In genomic region chr15:58489693-58490404, GRCh38 we compare ENCODE assay signal across 21 cellular contexts. TPM values are rescaled to one million over a fixed set of nuclear protein-coding genes. Genes with fewer than 3 reads are reported as not detected.
A peak's percentile ranks its signal among the peaks of the same experiment; 100 is the strongest.
DNase-seq lines count a peak whose midpoint lies in the region; ATAC-seq and TF ChIP-seq lines count a peak whose summit lies in the region.
"Had no signal": no experiment of that assay in that cellular context is flagged by ENCODE, and none has a peak within 500 bp of the region (broad histone marks: within the 10 kb centered on the region; RNA-seq: fewer than 3 reads in every experiment).

No MANE protein-coding gene starts in this region.

- H3K9me3 ChIP-seq in breast epithelium = no peaks in the 10 kb centered on the region
- H3K9me3 ChIP-seq in neural progenitor cell (ENCODE audit: low read depth) = no peaks in the 10 kb centered on the region
- no peaks in the 10 kb centered on the region for H3K9me3 ChIP-seq in aorta (ENCODE audit: control insufficient read depth, low read length)

- no peaks in the 10 kb centered on the region for H3K36me3 Mint-ChIP-seq in MCF 10A (ENCODE audit: insufficient read depth, unreplicated experiment)
- H3K36me3 Mint-ChIP-seq in neural progenitor cell = no peaks in the 10 kb centered on the region

- H3K36me3 ChIP-seq in breast epithelium (no peaks in the 10 kb centered on the region), neural progenitor cell (no peaks in the 10 kb centered on the region), aorta (ENCODE audit: control insufficient read depth in 1 of 2, insufficient read depth in 2 of 2, low read length in 1 of 2) (no peaks in the 10 kb centered on the region), H7 (replicated peaks; ENCODE audit: control insufficient read depth, insufficient read depth, low read length) (no peaks in the 10 kb centered on the region)
- H3K36me3 ChIP-seq: SJSA1 had no signal

- H2AFZ ChIP-seq in neural progenitor cell (replicated peaks) = no peak overlapping the region
- H2AFZ ChIP-seq: PC-9 had no signal

- H3K27me3 Mint-ChIP-seq in MCF 10A (ENCODE audit: insufficient read depth, unreplicated experiment) = no peaks in the 10 kb centered on the region
- H3K27me3 Mint-ChIP-seq in neural progenitor cell (ENCODE audit: insufficient read depth, low read depth) = peaks cover 7% of the 10 kb centered on the region
- H3K27me3 Mint-ChIP-seq: CD4-positive, alpha-beta T cell had no signal

- no peaks in the 10 kb centered on the region for H3K79me2 ChIP-seq in neural progenitor cell (ENCODE audit: low read depth)

- 31 to 43% methylated on average over 9 of the region's 9 CpGs for WGBS in aorta, 2 donors

- no TSS peak for BruUV-seq in MCF 10A (replicated peaks; lab: Mats Ljungman, UMichigan)

- H3K4me1 Mint-ChIP-seq in MCF 10A (ENCODE audit: insufficient read depth, unreplicated experiment) = peaks cover 21% of the 10 kb centered on the region
- peaks cover 2% of the 10 kb centered on the region for H3K4me1 Mint-ChIP-seq in neural progenitor cell

- H4K20me1 ChIP-seq in neural progenitor cell (ENCODE audit: low read depth) = no peaks in the 10 kb centered on the region

- H3K9me3 Mint-ChIP-seq in MCF 10A (ENCODE audit: unreplicated experiment) (no peaks in the 10 kb centered on the region), neural progenitor cell (peaks cover 5% of the 10 kb centered on the region)
- H3K9me3 Mint-ChIP-seq: CD4-positive, alpha-beta T cell had no signal

- H3K4me2 ChIP-seq in neural progenitor cell = no peak overlapping the region
- H3K4me2 ChIP-seq: PC-9 had no signal

- POLR2A ChIA-PET in MCF 10A (lab: Yijun Ruan, JAX) = interaction anchor here (0.8 kb wide), 1 partner anchor 16 kb away, joined by 3 read pairs; no protein-coding TSS in a partner anchor

- DNase-seq in breast epithelium (ENCODE audit: low spot score in 2 of 2) = no peak
- DNase-seq in MCF 10A (ENCODE audit: unreplicated experiment) = no peak
- DNase-seq in Right ventricle myocardium superior = no peak
- no peak for DNase-seq in neural progenitor cell (ENCODE audit: low spot score)
- no peak for DNase-seq in aorta
- DNase-seq in H7 = no peak
- DNase-seq in activated CD8-positive, alpha-beta memory T cell treated with anti-CD3 and anti-CD28 coated beads, Interleukin-2, amount 50 U/mL, for 4 hours = no peak
- DNase-seq: Caco-2, GF-D8, NCI-H1436 treated with DMSO at 0.1 percent for 48 hours, NCI-H2029, NCI-H345, NCI-H526, PC-9 had no signal

- H3K27me3 ChIP-seq in breast epithelium (no peaks in the 10 kb centered on the region), neural progenitor cell (no peaks in the 10 kb centered on the region), aorta (ENCODE audit: control insufficient read depth in 1 of 2, insufficient read depth in 2 of 2, low read length in 1 of 2) (no peaks in the 10 kb centered on the region), H7 (ENCODE audit: control insufficient read depth, insufficient read depth, low read length) (no peaks in the 10 kb centered on the region)
- H3K27me3 ChIP-seq: SJSA1 had no signal

- peaks cover 0 to 7% of the 10 kb centered on the region in 2 donors for H3K4me1 ChIP-seq in breast epithelium
- H3K4me1 ChIP-seq in neural progenitor cell = no peaks in the 10 kb centered on the region
- H3K4me1 ChIP-seq in aorta (ENCODE audit: control insufficient read depth in 1 of 2, insufficient read depth in 2 of 2, low read length in 2 of 2) = no peaks in the 10 kb centered on the region
- H3K4me1 ChIP-seq: SJSA1 had no signal

- H3K27ac Mint-ChIP-seq in MCF 10A (ENCODE audit: low read depth, unreplicated experiment) (no peak overlapping the region), neural progenitor cell (peak overlapping the region; percentile 27)
- H3K27ac Mint-ChIP-seq: CD4-positive, alpha-beta T cell had no signal

- intact Hi-C loops in breast epithelium (cut with DNase I; ENCODE audit: low total_unique reads) = no loop called here
- intact Hi-C loops in MCF 10A (cut with micrococcal nuclease) = no loop called here
- intact Hi-C loops in Right ventricle myocardium superior (cut with DNase I) = no loop called here
- intact Hi-C loops in aorta (cut with DNase I) = loop anchor here in 1 of 2 donors (5.0 kb wide), 1 partner anchor 37 kb away; no protein-coding TSS in a partner anchor

- TF ChIP-seq CTCF in breast epithelium (IDR thresholded peaks at IDR 0.05) (no peak), MCF 10A (IDR thresholded peaks at IDR 0.05; ENCODE audit: unreplicated experiment) (no peak), neural progenitor cell (IDR thresholded peaks at IDR 0.05) (no peak)

- no peak overlapping the region for H3K9ac ChIP-seq in neural progenitor cell

- no peaks in the 10 kb centered on the region for H3F3A ChIP-seq in neural progenitor cell (ENCODE audit: low read depth)

- TF ChIP-seq POLR2A in breast epithelium (IDR thresholded peaks at IDR 0.05) = no peak

- H3K4me3 ChIP-seq in breast epithelium (peak overlapping the region in 2 of 3 donors; percentile 23 to 26), neural progenitor cell (no peak overlapping the region), aorta (ENCODE audit: low read length in 2 of 2) (no peak overlapping the region), H7 (ENCODE audit: insufficient read depth, low read depth, low read length) (no peak overlapping the region)
- H3K4me3 ChIP-seq: GM12878, PC-9, SJSA1 had no signal

- ATAC-seq in Right ventricle myocardium superior (ENCODE audit: poor library complexity) (peak; percentile 40), aorta (ENCODE audit: low FRiP score) (no peak), GM18909 (IDR thresholded peaks at IDR 0.05; ENCODE audit: poor library complexity, unreplicated experiment) (no peak)
- ATAC-seq: GM12878 had no signal

- H3K4me3 Mint-ChIP-seq in MCF 10A (ENCODE audit: unreplicated experiment) (no peak overlapping the region), neural progenitor cell (no peak overlapping the region)
- H3K4me3 Mint-ChIP-seq: CD4-positive, alpha-beta T cell had no signal

- CTCF ChIA-PET in MCF 10A (lab: Yijun Ruan, JAX) = no interaction called here

- H3K27ac ChIP-seq in breast epithelium (peak overlapping the region; percentile 87 to 88), neural progenitor cell (no peak overlapping the region), aorta (ENCODE audit: low read depth in 1 of 2, low read length in 2 of 2) (peak overlapping the region; percentile 79 to 84)
- H3K27ac ChIP-seq: 22Rv1, PC-9, SJSA1 had no signal

RNA-seq across cellular contexts. Expression of gene LIPC, which starts 58.1 kb away (rescaled TPM):
- total RNA-seq in breast epithelium (under 1 TPM in 2 of 3 donors, not detected in 1; 0.15 to 0.80 TPM), MCF 10A (2022) (not detected in 2 replicates), Right ventricle myocardium superior (0.65 TPM), neural progenitor cell (ENCODE audit: low replicate concordance) (not detected in 2 replicates), aorta (under 1 TPM; 0.52 to 0.93 TPM)
- under 1 TPM in 1 of 2 donors, not detected in 1; 0.38 TPM for polyA plus RNA-seq in aorta
- not detected in 2 replicates for total RNA-seq in H7 (2014; rRNA removed; shearing (Covaris generic))
- total RNA-seq: H1, HT-29, PC-9 had no signal
- polyA plus RNA-seq: H1 had no signal

Comparison
In these comparisons a context has a peak if more than half of its experiments do, and no peak if none do; other contexts are left out.
1. H3K4me3 ChIP-seq: peak in breast epithelium (2 of 3); none in neural progenitor cell (single experiment), aorta (0 of 2) and H7 (single experiment).